In the genomic region with DNA sequence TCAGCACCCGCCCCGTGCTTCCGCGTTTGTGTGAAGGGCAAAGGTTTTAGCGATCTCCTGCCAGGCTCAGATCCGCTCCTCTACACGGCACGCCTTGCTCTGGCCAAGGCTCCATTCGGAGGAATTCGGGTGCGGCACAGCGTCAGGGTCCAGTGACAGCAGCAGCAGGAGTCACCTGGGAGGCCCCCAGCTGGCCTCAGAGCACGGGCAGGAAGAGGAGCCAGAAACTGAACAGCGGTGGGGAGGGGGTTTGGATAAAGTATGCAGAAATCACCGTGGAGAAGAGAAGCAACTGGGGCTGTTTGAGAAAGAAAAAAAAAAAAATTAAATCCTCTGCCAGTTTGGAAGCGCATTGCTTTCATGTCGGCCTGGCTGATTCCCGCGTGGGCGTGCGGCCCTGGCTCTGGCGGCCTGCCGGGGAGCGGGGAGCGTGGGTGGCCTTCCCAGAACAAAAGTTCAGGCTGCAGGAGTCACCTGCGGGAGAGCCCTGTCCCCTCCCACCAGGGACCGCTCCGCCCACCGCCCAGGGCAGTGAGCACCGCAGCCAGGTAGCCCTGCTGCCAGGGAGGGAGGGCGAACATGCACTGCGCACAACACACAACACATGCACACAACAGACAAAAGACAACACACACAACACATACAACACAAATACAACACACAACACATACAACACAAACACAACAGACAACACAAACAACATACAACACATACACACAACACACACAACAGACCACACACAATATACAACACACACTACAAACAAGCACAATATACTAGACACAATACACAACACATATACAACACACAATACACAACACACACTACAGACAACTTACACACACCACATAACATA, we compare ENCODE assay signal across 8 cellular contexts.
DNase-seq lines count a peak whose midpoint lies in the region; ATAC-seq, FAIRE-seq and TF ChIP-seq lines count a peak whose summit lies in the region.

No MANE protein-coding gene starts in this region.

- no peak for ATAC-seq in HG03342 (IDR thresholded peaks at IDR 0.05; ENCODE audit: unreplicated experiment)

- H3K4me3 ChIP-seq in muscle layer of duodenum (ENCODE audit: low read depth in 1 of 2, low read length in 2 of 2): no peak overlapping the region

- H3K9me3 ChIP-seq in muscle layer of duodenum (ENCODE audit: control insufficient read depth in 1 of 2, low read length in 2 of 2): no peaks in the 10 kb centered on the region

- TF ChIP-seq POLR2A in GM12892 (IDR thresholded peaks at IDR 0.05; ENCODE audit: low read depth, low read length): no peak

- H3K27ac ChIP-seq in epithelial cell of prostate: peak overlapping the region; percentile 98
- peak overlapping the region; percentile 83 for H3K27ac ChIP-seq in muscle layer of duodenum (ENCODE audit: low read length)

- H3K27me3 ChIP-seq in muscle layer of duodenum (ENCODE audit: low read depth, low read length): no peaks in the 10 kb centered on the region

- no peak for DNase-seq in GM12892 (ENCODE audit: insufficient read length)
- DNase-seq in NCI-H69 (lab: John Stamatoyannopoulos, UW): peak; percentile 83
- peak; percentile 84 for DNase-seq in epithelial cell of prostate (ENCODE audit: low read depth, low spot score)
- DNase-seq in D721Med (ENCODE audit: insufficient read length, low spot score): no peak
- no peak for DNase-seq in putamen (ENCODE audit: low spot score)
- DNase-seq in stimulated activated CD4-positive, alpha-beta T cell treated with anti-CD3 and anti-CD28 coated beads, Interleukin-4, amount 100 ng/mL, for 1 hour: no peak

- H3K36me3 ChIP-seq in muscle layer of duodenum (ENCODE audit: control insufficient read depth in 1 of 2, insufficient read depth in 2 of 2, low read length in 2 of 2): no peaks in the 10 kb centered on the region

- TF ChIP-seq CTCF in D721Med (IDR thresholded peaks at IDR 0.05; ENCODE audit: insufficient read depth, missing control alignments): no peak

- FAIRE-seq in GM12892 (lab: Jason Lieb, UNC) (peak; percentile 38), D721Med (lab: Jason Lieb, UNC) (no peak)

- H3K4me1 ChIP-seq in muscle layer of duodenum (ENCODE audit: control insufficient read depth in 1 of 2, insufficient read depth in 2 of 2, low read length in 2 of 2): peaks cover 6 to 7% of the 10 kb centered on the region in 2 donors

Comparison
In these comparisons a context has a peak if more than half of its experiments do, and no peak if none do; other contexts are left out.
1. DNase-seq: peak in NCI-H69 (single experiment) and epithelial cell of prostate (single experiment); none in GM12892 (single experiment), D721Med (single experiment), putamen (single experiment) and stimulated activated CD4-positive, alpha-beta T cell treated with anti-CD3 and anti-CD28 coated beads, Interleukin-4, amount 100 ng/mL, for 1 hour (single experiment).